ENCODE assay signal across 8 cellular contexts in genomic region chr13:99200433-99201167, GRCh38. TPM values are rescaled to one million over a fixed set of nuclear protein-coding genes. Genes with fewer than 3 reads are reported as not detected.
A peak's percentile ranks its signal among the peaks of the same experiment; 100 is the strongest.
DNase-seq lines count a peak whose midpoint lies in the region; ATAC-seq and TF ChIP-seq lines count a peak whose summit lies in the region.

Gene UBAC2, plus strand, starts transcription at chr13:99200854. Its CDS starts 55 bp downstream, at chr13:99200909.

- DNase-seq in DMS153 (lab: John Stamatoyannopoulos, UW) (peak; percentile 79), OCI-M2 (lab: John Stamatoyannopoulos, UW; ENCODE audit: unreplicated experiment) (peak; percentile 37), activated T-cell treated with anti-CD3 and anti-CD28 coated beads for 48 hours (ENCODE audit: low read depth) (peak; percentile 98), epithelial cell of proximal tubule (ENCODE audit: low read depth) (peak; percentile 30)
- DNase-seq in stimulated activated CD8-positive, alpha-beta memory T cell treated with anti-CD3 and anti-CD28 coated beads, Interleukin-7, amount 100 ng/mL, for 1 hour (ENCODE audit: low read depth in 2 of 2), result peak; percentile 91 to 92

- ATAC-seq in GM21529 (IDR thresholded peaks at IDR 0.05; ENCODE audit: unreplicated experiment), result peak; percentile 71

- no peak for TF ChIP-seq CTCF in epithelial cell of proximal tubule (conservative IDR thresholded peaks at IDR 0.05; ENCODE audit: low read depth, low read length)

- H3K36me3 Mint-ChIP-seq in IgD-negative memory B cell, result peaks cover 3% of the 10 kb centered on the region

- peaks cover 0 to 2% (median 0%) of the 10 kb centered on the region in 3 donors for H3K9me3 Mint-ChIP-seq in IgD-negative memory B cell

- H3K27ac Mint-ChIP-seq in IgD-negative memory B cell, result peak within 1 kb of the TSS; percentile 75 to 96 (median 82)

- H3K4me3 ChIP-seq in epithelial cell of proximal tubule (ENCODE audit: low read depth, low read length), result peak within 1 kb of the TSS; percentile 98
- H3K4me3 ChIP-seq in mucosa of stomach (ENCODE audit: low read length), result peak within 1 kb of the TSS; percentile 90

- H3K4me1 Mint-ChIP-seq in IgD-negative memory B cell, result peaks cover 34 to 51% (median 51%) of the 10 kb centered on the region in 3 donors

- peaks cover 3% of the 10 kb centered on the region for H3K27me3 Mint-ChIP-seq in IgD-negative memory B cell

- H3K27me3 ChIP-seq in mucosa of stomach (ENCODE audit: control insufficient read depth, insufficient read depth, low read length), result no peaks in the 10 kb centered on the region

- H3K9me3 ChIP-seq in mucosa of stomach (ENCODE audit: control insufficient read depth, low read length), result no peaks in the 10 kb centered on the region

- no peaks in the 10 kb centered on the region for H3K36me3 ChIP-seq in mucosa of stomach (ENCODE audit: control insufficient read depth, insufficient read depth, low read length)

- peak within 1 kb of the TSS; percentile 88 to 98 (median 95) for H3K4me3 Mint-ChIP-seq in IgD-negative memory B cell

- peak within 1 kb of the TSS; percentile 99 for H3K9ac ChIP-seq in mucosa of stomach (ENCODE audit: low read length)

- peaks cover 34% of the 10 kb centered on the region for H3K4me1 ChIP-seq in mucosa of stomach (ENCODE audit: control insufficient read depth, insufficient read depth, low read length)

RNA-seq across cellular contexts. Expression of gene UBAC2, which starts in this region (rescaled TPM):
- 88.0 TPM for polyA plus RNA-seq in IgD-negative memory B cell
- 52.7 and 63.9 TPM in 2 replicates for total RNA-seq in epithelial cell of proximal tubule

Comparison
In these comparisons a context has a peak if more than half of its experiments do, and no peak if none do; other contexts are left out.
1. Peak in every context shown above with its lines: DNase-seq, ATAC-seq and H3K4me3 ChIP-seq.
2. DNase-seq: peak in every context shown above with its lines; median percentile 98 in activated T-cell treated with anti-CD3 and anti-CD28 coated beads for 48 hours; 92 in stimulated activated CD8-positive, alpha-beta memory T cell treated with anti-CD3 and anti-CD28 coated beads, Interleukin-7, amount 100 ng/mL, for 1 hour; 79 in DMS153; 37 in OCI-M2; 30 in epithelial cell of proximal tubule.